In genomic region chr18:24344509-24344908, GRCh38 we compare ENCODE assay signal across 2 cellular contexts.
TF ChIP-seq lines count a peak whose summit lies in the region.

No MANE protein-coding gene starts in this region.

TF ChIP-seq in HEK293, 187 proteins besides CTCF, POLR2A, EP300 and RAD21:
- TF ChIP-seq PRDM4 (tag by site-specific recombination; IDR thresholded peaks at IDR 0.05) = no peak
- TF ChIP-seq PRDM1 (tag by site-specific recombination; IDR thresholded peaks at IDR 0.05) = peak; percentile 56; the same call in 1 of the 2 replicates
- TF ChIP-seq KLF17 (tag by site-specific recombination; IDR thresholded peaks at IDR 0.05) = no peak
- no peak for TF ChIP-seq ZNF843 (tag by site-specific recombination; IDR thresholded peaks at IDR 0.05)
- peak; percentile 66 for TF ChIP-seq SCRT2 (tag by site-specific recombination; IDR thresholded peaks at IDR 0.05)
- no peak for TF ChIP-seq TSHZ1 (tag by site-specific recombination; IDR thresholded peaks at IDR 0.05; ENCODE audit: borderline replicate concordance)
- no peak for TF ChIP-seq ZNF585B (tag by site-specific recombination; IDR thresholded peaks at IDR 0.05)

TF ChIP-seq in IMR-90, 13 proteins besides CTCF, POLR2A, EP300 and RAD21 (continued from another document):
- TF ChIP-seq ELK1 (IDR thresholded peaks at IDR 0.05; ENCODE audit: borderline replicate concordance, low read depth, low read length) (no peak), CEBPB (IDR thresholded peaks at IDR 0.05; ENCODE audit: low read depth, low read length) (no peak), MXI1 (IDR thresholded peaks at IDR 0.05; ENCODE audit: borderline replicate concordance, low read depth, low read length) (no peak)
